10 cellular contexts compared by ENCODE assay signal in the genomic region with DNA sequence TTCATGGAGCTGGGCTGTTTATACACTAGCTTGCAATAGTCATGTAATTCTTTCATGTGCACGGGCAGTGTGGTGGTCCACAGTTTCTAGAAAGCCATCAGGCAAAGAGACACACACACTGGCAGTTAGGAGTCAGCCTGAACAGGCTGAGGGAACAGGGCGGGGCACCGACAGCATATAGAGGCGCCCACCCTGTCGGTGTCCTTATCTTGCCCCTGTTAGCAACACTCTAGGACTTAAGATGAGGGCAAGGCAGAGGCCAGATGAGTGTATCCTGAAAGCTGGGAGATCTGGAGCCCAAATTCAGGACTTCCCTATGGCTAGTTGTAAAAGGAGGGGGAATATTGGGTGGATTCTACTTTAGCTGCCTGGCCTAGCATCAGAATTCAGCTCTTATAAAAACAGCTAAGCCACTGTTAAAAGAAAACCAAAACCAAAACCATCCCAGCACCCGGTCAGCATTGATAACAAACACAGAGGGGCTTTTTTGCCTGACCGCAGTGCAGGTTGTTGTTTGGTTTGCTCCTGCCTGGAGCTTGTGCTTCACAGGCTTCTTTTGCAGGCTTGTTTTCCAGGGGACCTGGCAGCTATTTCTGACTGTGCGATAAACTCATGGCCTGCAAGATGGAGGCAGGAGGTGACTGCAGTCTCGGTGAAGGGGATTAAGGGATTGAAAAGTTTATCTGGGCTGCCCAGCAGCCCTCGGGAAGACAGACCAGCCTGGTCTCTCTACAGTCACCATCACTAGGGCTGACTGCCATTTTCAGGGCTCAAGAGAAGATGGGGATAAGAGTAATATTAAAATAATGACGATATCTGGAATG.
DNase-seq lines count a peak whose midpoint lies in the region; ATAC-seq and TF ChIP-seq lines count a peak whose summit lies in the region.
"Had no signal": no experiment of that assay in that cellular context is flagged by ENCODE, and none has a peak within 500 bp of the region (broad histone marks: within the 10 kb centered on the region; RNA-seq: fewer than 3 reads in every experiment).

No MANE protein-coding gene starts in this region.

- POLR2A ChIA-PET in GM10248 (lab: Yijun Ruan, JAX) = no interaction called here

- ATAC-seq in GM19395 (IDR thresholded peaks at IDR 0.05; ENCODE audit: unreplicated experiment) (peak; percentile 69), HG03175 (IDR thresholded peaks at IDR 0.05; ENCODE audit: unreplicated experiment) (peak; percentile 73), lower lobe of right lung (no peak)
- ATAC-seq in activated naive CD8-positive, alpha-beta T cell treated with anti-CD3 and anti-CD28 coated beads, Interleukin-2, amount 50 U/mL, for 24 hours = peak; percentile 21

- no peak overlapping the region for H3K27ac ChIP-seq in lower lobe of right lung

- peak overlapping the region; percentile 92 for H3K27ac Mint-ChIP-seq in activated naive CD8-positive, alpha-beta T cell treated with anti-CD3 and anti-CD28 coated beads, Interleukin-2, amount 50 U/mL, for 24 hours

- DNase-seq in GM10248 (ENCODE audit: extremely low spot score) = peak; percentile 29
- no peak for DNase-seq in activated naive CD8-positive, alpha-beta T cell treated with anti-CD3 and anti-CD28 coated beads, Interleukin-2, amount 50 U/mL, for 24 hours
- DNase-seq in MV-4-11 (lab: John Stamatoyannopoulos, UW) = no peak
- no peak for DNase-seq in DMS153 (lab: John Stamatoyannopoulos, UW)
- DNase-seq in lower lobe of right lung = no peak
- no peak for DNase-seq in NCI-H774 (lab: John Stamatoyannopoulos, UW)
- DNase-seq: dermis blood vessel endothelial cell, NCI-H1930 had no signal

- CTCF ChIA-PET in GM10248 (lab: Yijun Ruan, JAX) = interaction anchor here (1.5 kb wide), 1 partner anchor 18 kb away, joined by 3 read pairs; no protein-coding TSS in a partner anchor

- H3K4me1 ChIP-seq in lower lobe of right lung = no peaks in the 10 kb centered on the region

- no peaks in the 10 kb centered on the region for H3K27me3 Mint-ChIP-seq in activated naive CD8-positive, alpha-beta T cell treated with anti-CD3 and anti-CD28 coated beads, Interleukin-2, amount 50 U/mL, for 24 hours

- H3K36me3 Mint-ChIP-seq in activated naive CD8-positive, alpha-beta T cell treated with anti-CD3 and anti-CD28 coated beads, Interleukin-2, amount 50 U/mL, for 24 hours (ENCODE audit: low read depth) = peaks cover 1% of the 10 kb centered on the region

- peaks cover 66% of the 10 kb centered on the region for H3K4me1 Mint-ChIP-seq in activated naive CD8-positive, alpha-beta T cell treated with anti-CD3 and anti-CD28 coated beads, Interleukin-2, amount 50 U/mL, for 24 hours

- no peak overlapping the region for H3K4me3 ChIP-seq in lower lobe of right lung

- TF ChIP-seq CTCF in GM10248 (IDR thresholded peaks at IDR 0.05; ENCODE audit: control extremely low read depth, extremely low read depth, low read depth, missing control alignments) (no peak), lower lobe of right lung (IDR thresholded peaks at IDR 0.05) (no peak)

- H3K27me3 ChIP-seq in lower lobe of right lung (ENCODE audit: low read depth) = no peaks in the 10 kb centered on the region

- H3K36me3 ChIP-seq in lower lobe of right lung = no peaks in the 10 kb centered on the region

- H3K9me3 Mint-ChIP-seq in activated naive CD8-positive, alpha-beta T cell treated with anti-CD3 and anti-CD28 coated beads, Interleukin-2, amount 50 U/mL, for 24 hours = peaks cover 15% of the 10 kb centered on the region

- intact Hi-C loops in lower lobe of right lung (cut with DNase I) = no loop called here

- H3K4me3 Mint-ChIP-seq in activated naive CD8-positive, alpha-beta T cell treated with anti-CD3 and anti-CD28 coated beads, Interleukin-2, amount 50 U/mL, for 24 hours = peak overlapping the region; percentile 46

- no peaks in the 10 kb centered on the region for H3K9me3 ChIP-seq in lower lobe of right lung

Comparison
In these comparisons a context has a peak if more than half of its experiments do, and no peak if none do; other contexts are left out.
1. ATAC-seq: peak in GM19395 (single experiment), HG03175 (single experiment) and activated naive CD8-positive, alpha-beta T cell treated with anti-CD3 and anti-CD28 coated beads, Interleukin-2, amount 50 U/mL, for 24 hours (single experiment); none in lower lobe of right lung (0 of 2).